ENCODE assay signal across 19 cellular contexts in genomic region chr10:31381766-31382316, GRCh38.
DNase-seq lines count a peak whose midpoint lies in the region; ATAC-seq, FAIRE-seq and TF ChIP-seq lines count a peak whose summit lies in the region.
"Had no signal": no experiment of that assay in that cellular context is flagged by ENCODE, and none has a peak within 500 bp of the region (broad histone marks: within the 10 kb centered on the region; RNA-seq: fewer than 3 reads in every experiment).

No MANE protein-coding gene starts in this region.

- H3K4me2 ChIP-seq in mammary epithelial cell (ENCODE audit: insufficient read depth, low read depth, low read length): no peak overlapping the region

- H3K36me3 ChIP-seq in mammary epithelial cell (ENCODE audit: insufficient read depth, low read length): no peaks in the 10 kb centered on the region

- no peak overlapping the region for H2AFZ ChIP-seq in mammary epithelial cell (ENCODE audit: low read depth, low read length)

- H4K20me1 ChIP-seq in mammary epithelial cell (ENCODE audit: insufficient read depth, low read length): no peaks in the 10 kb centered on the region

- peaks cover 2% of the 10 kb centered on the region for H3K4me1 Mint-ChIP-seq in activated CD8-positive, alpha-beta T cell treated with anti-CD3 and anti-CD28 coated beads, Interleukin-2, amount 10 ng/mL, durations not matched to agents 7 days and 5 days (ENCODE audit: low read depth)

- no peak overlapping the region for H3K4me3 ChIP-seq in mammary epithelial cell (replicated peaks in 1 of 3; ENCODE audit: insufficient read depth in 1 of 3, low read depth in 2 of 3, low read length in 3 of 3)
- H3K4me3 ChIP-seq: SJSA1, testis had no signal

- intact Hi-C loops in mammary epithelial cell (cut with micrococcal nuclease): no loop called here

- no TSS peak for BruUV-seq in mammary epithelial cell (replicated peaks; lab: Mats Ljungman, UMichigan)

- DNase-seq in GM12891 (ENCODE audit: insufficient read length, low spot score) (no peak), M059J (ENCODE audit: low read depth) (peak; percentile 7), mammary epithelial cell (peak; percentile 50), myocyte (ENCODE audit: low read depth) (peak; percentile 33), NCI-H774 (lab: John Stamatoyannopoulos, UW) (no peak), NCI-H1436 (lab: John Stamatoyannopoulos, UW) (no peak)
- no peak for DNase-seq in activated CD8-positive, alpha-beta T cell treated with anti-CD3 and anti-CD28 coated beads, Interleukin-2, amount 10 ng/mL, durations not matched to agents 7 days and 5 days
- DNase-seq: activated naive CD4-positive, alpha-beta T cell; AML-193; left colon; NCI-H1694; NCI-H446 treated with DMSO at 0.1 percent for 48 hours; stimulated activated CD4-positive, alpha-beta T cell treated with anti-CD3 and anti-CD28 coated beads, Interleukin-4, amount 100 ng/mL, for 1 hour; stimulated activated CD8-positive, alpha-beta memory T cell treated with anti-CD3 and anti-CD28 coated beads, Interleukin-4, amount 100 ng/mL, for 48 hours; testis had no signal

- no peak overlapping the region for H3K4me3 Mint-ChIP-seq in activated CD8-positive, alpha-beta T cell treated with anti-CD3 and anti-CD28 coated beads, Interleukin-2, amount 10 ng/mL, durations not matched to agents 7 days and 5 days
- H3K4me3 Mint-ChIP-seq: T-helper 2 cell treated with Interferon-gamma antibody and Interleukin-4, amounts not matched to agents 5 μg/mL and 100 μg/mL, for 36 hours had no signal

- H3K27ac ChIP-seq in mammary epithelial cell (ENCODE audit: insufficient read depth, low read depth, low read length): no peak overlapping the region
- H3K27ac ChIP-seq: SJSA1, testis had no signal

- in situ Hi-C loops in mammary epithelial cell (cut with MboI; ENCODE audit: low sequenced_read_pairs in 2 of 2): no loop called here

- no peak for TF ChIP-seq POLR2A in GM12891 (IDR thresholded peaks at IDR 0.05; ENCODE audit: low read depth, low read length)

- H3K9ac ChIP-seq in mammary epithelial cell (ENCODE audit: insufficient read depth, low read length): no peak overlapping the region

- dilution Hi-C loops in mammary epithelial cell (cut with HindIII; ENCODE audit: low sequenced_read_pairs): no loop called here

- H3K36me3 Mint-ChIP-seq in activated CD8-positive, alpha-beta T cell treated with anti-CD3 and anti-CD28 coated beads, Interleukin-2, amount 10 ng/mL, durations not matched to agents 7 days and 5 days (ENCODE audit: low read depth): peaks cover 5% of the 10 kb centered on the region

- H3K4me1 ChIP-seq in mammary epithelial cell (ENCODE audit: insufficient read depth, low read length): no peaks in the 10 kb centered on the region
- H3K4me1 ChIP-seq: SJSA1, testis had no signal

- no peaks in the 10 kb centered on the region for H3K9me3 ChIP-seq in mammary epithelial cell (replicated peaks; ENCODE audit: insufficient read depth, low read length)
- H3K9me3 ChIP-seq: SJSA1, testis had no signal

- WGBS in mammary epithelial cell (ENCODE audit: low coverage, missing lambda C conversion rate): 85% methylated on average over 3 of the region's 6 CpGs

- TF ChIP-seq CTCF in mammary epithelial cell (conservative IDR thresholded peaks at IDR 0.05 in 1 of 2, IDR thresholded peaks at IDR 0.05 in 1 of 2; ENCODE audit: extremely low read depth in 1 of 2, insufficient read depth in 1 of 2, low read depth in 1 of 2, low read length in 2 of 2): no peak

- H3K27me3 ChIP-seq in mammary epithelial cell (ENCODE audit: insufficient read depth, low read length): peaks cover 2% of the 10 kb centered on the region
- H3K27me3 ChIP-seq: SJSA1, testis had no signal

- ATAC-seq in GM18909 (IDR thresholded peaks at IDR 0.05; ENCODE audit: poor library complexity, unreplicated experiment): no peak
- no peak for ATAC-seq in activated CD8-positive, alpha-beta T cell treated with anti-CD3 and anti-CD28 coated beads, Interleukin-2, amount 10 ng/mL, durations not matched to agents 7 days and 5 days
- ATAC-seq: left colon had no signal

- H3K79me2 ChIP-seq in mammary epithelial cell (ENCODE audit: insufficient read depth, low read length): no peaks in the 10 kb centered on the region

- peak; percentile 16 for FAIRE-seq in GM12891 (lab: Jason Lieb, UNC)
- FAIRE-seq: D721Med had no signal

- no peaks in the 10 kb centered on the region for H3K27me3 Mint-ChIP-seq in activated CD8-positive, alpha-beta T cell treated with anti-CD3 and anti-CD28 coated beads, Interleukin-2, amount 10 ng/mL, durations not matched to agents 7 days and 5 days (ENCODE audit: low read depth)

- POLR2A ChIA-PET in activated CD8-positive, alpha-beta T cell treated with anti-CD3 and anti-CD28 coated beads, Interleukin-2, amount 10 ng/mL, durations not matched to agents 7 days and 5 days (lab: Charles Lee): no interaction called here

- H3K9me3 Mint-ChIP-seq in activated CD8-positive, alpha-beta T cell treated with anti-CD3 and anti-CD28 coated beads, Interleukin-2, amount 10 ng/mL, durations not matched to agents 7 days and 5 days (ENCODE audit: insufficient read depth): no peaks in the 10 kb centered on the region
- H3K9me3 Mint-ChIP-seq: T-helper 2 cell treated with Interferon-gamma antibody and Interleukin-4, amounts not matched to agents 5 μg/mL and 100 μg/mL, for 36 hours had no signal

- H3K27ac Mint-ChIP-seq in activated CD8-positive, alpha-beta T cell treated with anti-CD3 and anti-CD28 coated beads, Interleukin-2, amount 10 ng/mL, durations not matched to agents 7 days and 5 days: no peak overlapping the region
- H3K27ac Mint-ChIP-seq: T-helper 2 cell treated with Interferon-gamma antibody and Interleukin-4, amounts not matched to agents 5 μg/mL and 100 μg/mL, for 36 hours had no signal

- CTCF ChIA-PET in mammary epithelial cell (lab: Charles Lee; ENCODE audit: low non-redundant PET): no interaction called here
- CTCF ChIA-PET in activated CD8-positive, alpha-beta T cell treated with anti-CD3 and anti-CD28 coated beads, Interleukin-2, amount 10 ng/mL, durations not matched to agents 7 days and 5 days (lab: Charles Lee): interaction anchor here (0.6 kb wide), 1 partner anchor 24 kb away, joined by 3 read pairs; no protein-coding TSS in a partner anchor

TF ChIP-seq in GM12891, 5 proteins besides CTCF, POLR2A, EP300 and RAD21:
- TF ChIP-seq PAX5 (IDR thresholded peaks at IDR 0.05; ENCODE audit: insufficient read depth, low read length, severe bottlenecking) (no peak), POLR2AphosphoS5 (IDR thresholded peaks at IDR 0.05; ENCODE audit: low read depth, low read length) (no peak), SPI1 (IDR thresholded peaks at IDR 0.05; ENCODE audit: low read depth, low read length) (no peak), TAF1 (IDR thresholded peaks at IDR 0.05; ENCODE audit: low read depth, low read length) (no peak), POU2F2 (IDR thresholded peaks at IDR 0.05; ENCODE audit: low read depth, low read length) (no peak)

Comparison
In these comparisons a context has a peak if more than half of its experiments do, and no peak if none do; other contexts are left out.
1. DNase-seq: peak in M059J (single experiment), mammary epithelial cell (single experiment) and myocyte (single experiment); none in GM12891 (single experiment), NCI-H774 (single experiment), activated CD8-positive, alpha-beta T cell treated with anti-CD3 and anti-CD28 coated beads, Interleukin-2, amount 10 ng/mL, durations not matched to agents 7 days and 5 days (single experiment) and NCI-H1436 (single experiment).